ENCODE assay signal across 8 cellular contexts in the genomic region with DNA sequence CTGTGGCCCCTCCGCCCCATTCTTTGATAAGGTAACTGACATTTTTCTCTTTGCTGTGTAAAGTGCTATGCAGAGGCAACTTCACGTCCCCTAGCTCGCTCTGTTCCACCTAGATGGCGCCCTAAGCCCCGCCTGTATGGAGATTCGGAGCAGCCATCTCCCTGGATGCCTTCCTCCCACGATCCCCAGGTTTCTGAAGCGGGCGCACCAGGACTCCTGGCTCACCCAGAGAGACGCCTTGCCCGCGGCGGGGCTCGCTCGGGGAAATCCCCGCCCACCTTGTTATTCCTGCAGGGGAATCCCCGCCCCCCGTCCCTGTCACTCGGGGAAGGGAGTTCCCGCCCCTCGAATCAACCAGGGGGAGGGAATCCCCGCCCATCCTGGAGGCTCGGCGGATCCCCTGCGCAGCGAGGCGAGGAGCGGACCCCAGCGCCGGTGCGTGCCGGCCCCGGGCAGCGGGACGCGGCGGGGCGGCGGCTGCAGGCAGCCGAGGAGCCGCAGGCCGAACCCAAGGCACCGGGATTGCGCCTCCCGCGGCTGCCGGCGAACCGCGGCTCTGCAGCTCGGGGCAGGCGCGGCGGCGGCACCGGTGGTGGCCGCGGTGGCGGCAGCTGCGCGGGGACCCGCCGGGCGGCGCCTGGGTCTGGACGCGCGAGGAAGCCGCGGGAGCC. TPM values are rescaled to one million over a fixed set of nuclear protein-coding genes. Genes with fewer than 3 reads are reported as not detected.
A peak's percentile ranks its signal among the peaks of the same experiment; 100 is the strongest.
DNase-seq lines count a peak whose midpoint lies in the region; ATAC-seq and TF ChIP-seq lines count a peak whose summit lies in the region.

TSS of gene PDZD2 (plus strand) at position 384 of the 671 bp plus-strand sequence.

- H3K27ac ChIP-seq in duodenal mucosa (ENCODE audit: low read depth, low read length) (no peak within 1 kb of the TSS), lower lobe of right lung (peak within 1 kb of the TSS; percentile 18)

- peak; percentile 46 for TF ChIP-seq CTCF in AG09309 (IDR thresholded peaks at IDR 0.05; ENCODE audit: control insufficient read depth, insufficient read depth, low read depth, low read length, missing control alignments)
- peak; percentile 17 for TF ChIP-seq CTCF in lower lobe of right lung (IDR thresholded peaks at IDR 0.05)

- H3K4me3 ChIP-seq in AG09309 (ENCODE audit: control insufficient read depth, low read depth, low read length) (peak within 1 kb of the TSS; percentile 64), duodenal mucosa (ENCODE audit: low read depth in 1 of 2, low read length in 2 of 2) (peak within 1 kb of the TSS; percentile 73), lower lobe of right lung (peak within 1 kb of the TSS; percentile 73)

- ATAC-seq in GM19025 (IDR thresholded peaks at IDR 0.05; ENCODE audit: low read depth, unreplicated experiment) (peak; percentile 73), HG03280 (IDR thresholded peaks at IDR 0.05; ENCODE audit: unreplicated experiment) (peak; percentile 82), lower lobe of right lung (peak; percentile 82 to 88)

- intact Hi-C loops in lower lobe of right lung (cut with DNase I): no loop called here

- peaks cover 15 to 35% of the 10 kb centered on the region in 2 donors for H3K27me3 ChIP-seq in duodenal mucosa (ENCODE audit: control insufficient read depth in 1 of 2, insufficient read depth in 2 of 2, low read length in 2 of 2)
- H3K27me3 ChIP-seq in lower lobe of right lung (ENCODE audit: low read depth): peaks cover 3% of the 10 kb centered on the region

- no peaks in the 10 kb centered on the region for H3K36me3 ChIP-seq in duodenal mucosa (ENCODE audit: control insufficient read depth in 1 of 2, insufficient read depth in 2 of 2, low read length in 2 of 2)
- H3K36me3 ChIP-seq in lower lobe of right lung: no peaks in the 10 kb centered on the region

- H3K9ac ChIP-seq in duodenal mucosa (ENCODE audit: low read depth in 1 of 2, low read length in 2 of 2): peak within 1 kb of the TSS in 1 of 2 donors; percentile 43

- H3K4me1 ChIP-seq in duodenal mucosa (ENCODE audit: control insufficient read depth in 1 of 2, insufficient read depth in 2 of 2, low read length in 2 of 2) (peaks cover 0 to 6% of the 10 kb centered on the region in 2 donors), lower lobe of right lung (peaks cover 22% of the 10 kb centered on the region)

- DNase-seq in AG09309 (ENCODE audit: low read depth) (peak; percentile 8), NCI-H524 treated with DMSO at 0.1 percent for 48 hours (lab: John Stamatoyannopoulos, UW) (peak; percentile 55), lower lobe of right lung (peak; percentile 72)
- DNase-seq in activated CD4-positive, alpha-beta T cell treated with anti-CD3 and anti-CD28 coated beads, Interleukin-2, amount 50 U/mL, for 4 hours: peak; percentile 73 to 75
- peak; percentile 57 to 82 (median 64) for DNase-seq in stimulated activated CD4-positive, alpha-beta T cell treated with anti-CD3 and anti-CD28 coated beads, TNF-alpha, amount 100 ng/mL, for 24 hours (ENCODE audit: low read depth in 3 of 3)

- H3K9me3 ChIP-seq in duodenal mucosa (ENCODE audit: control insufficient read depth in 1 of 2, low read length in 2 of 2): no peaks in the 10 kb centered on the region
- H3K9me3 ChIP-seq in lower lobe of right lung: no peaks in the 10 kb centered on the region

RNA-seq across cellular contexts. Expression of gene PDZD2, which starts in this region (rescaled TPM):
- total RNA-seq in lower lobe of right lung: 67.8 TPM

Comparison
In these comparisons a context has a peak if more than half of its experiments do, and no peak if none do; other contexts are left out.
1. DNase-seq: peak in every context shown above with its lines; median percentile 74 in activated CD4-positive, alpha-beta T cell treated with anti-CD3 and anti-CD28 coated beads, Interleukin-2, amount 50 U/mL, for 4 hours; 72 in lower lobe of right lung; 64 in stimulated activated CD4-positive, alpha-beta T cell treated with anti-CD3 and anti-CD28 coated beads, TNF-alpha, amount 100 ng/mL, for 24 hours; 55 in NCI-H524 treated with DMSO at 0.1 percent for 48 hours; 8 in AG09309.